In genomic region chr21:44301093-44301492, GRCh38 we compare ENCODE assay signal across 8 cellular contexts. TPM values are rescaled to one million over a fixed set of nuclear protein-coding genes. Genes with fewer than 3 reads are reported as not detected.
DNase-seq lines count a peak whose midpoint lies in the region; TF ChIP-seq lines count a peak whose summit lies in the region.

No MANE protein-coding gene starts in this region.

- peaks cover 30 to 93% (median 82%) of the 10 kb centered on the region in 6 donors for H3K4me1 ChIP-seq in spleen

- no peaks in the 10 kb centered on the region for H3K9me3 Mint-ChIP-seq in activated T-helper 1 cell treated with anti-CD3 and anti-CD28 coated beads, Interleukin-12 subunit alpha, Interleukin-12 subunit beta, Interleukin-2, Interleukin-4 antibody, amounts not matched to agents 30 ng/mL and 10 ng/mL and 1 ng/mL, durations not matched to agents 14 hours and 24 hours and 36 hours

- H3K36me3 Mint-ChIP-seq in activated T-helper 1 cell treated with anti-CD3 and anti-CD28 coated beads, Interleukin-12 subunit alpha, Interleukin-12 subunit beta, Interleukin-2, Interleukin-4 antibody, amounts not matched to agents 30 ng/mL and 10 ng/mL and 1 ng/mL, durations not matched to agents 14 hours and 24 hours and 36 hours (ENCODE audit: low read depth) = peaks cover 6% of the 10 kb centered on the region

- intact Hi-C loops in activated T-helper 1 cell treated with anti-CD3 and anti-CD28 coated beads, Interleukin-12 subunit alpha, Interleukin-12 subunit beta, Interleukin-2, Interleukin-4 antibody, amounts not matched to agents 30 ng/mL and 10 ng/mL and 1 ng/mL, durations not matched to agents 14 hours and 24 hours and 36 hours (cut with micrococcal nuclease) = no loop called here
- intact Hi-C loops in spleen (cut with DNase I; ENCODE audit: low total_unique reads) = no loop called here

- peak overlapping the region; percentile 83 for H3K4me3 Mint-ChIP-seq in activated T-helper 1 cell treated with anti-CD3 and anti-CD28 coated beads, Interleukin-12 subunit alpha, Interleukin-12 subunit beta, Interleukin-2, Interleukin-4 antibody, amounts not matched to agents 30 ng/mL and 10 ng/mL and 1 ng/mL, durations not matched to agents 14 hours and 24 hours and 36 hours

- H3K27me3 ChIP-seq in spleen (replicated peaks in 1 of 7) = peaks cover 0 to 12% (median 0%) of the 10 kb centered on the region in 7 donors

- H3K9me3 ChIP-seq in iPS-18c (ENCODE audit: control insufficient read depth, insufficient read depth, low read length) = no peaks in the 10 kb centered on the region
- H3K9me3 ChIP-seq in spleen = no peaks in the 10 kb centered on the region

- H3K27me3 Mint-ChIP-seq in activated T-helper 1 cell treated with anti-CD3 and anti-CD28 coated beads, Interleukin-12 subunit alpha, Interleukin-12 subunit beta, Interleukin-2, Interleukin-4 antibody, amounts not matched to agents 30 ng/mL and 10 ng/mL and 1 ng/mL, durations not matched to agents 14 hours and 24 hours and 36 hours (ENCODE audit: insufficient read depth) = no peaks in the 10 kb centered on the region

- TF ChIP-seq POLR2A in spleen (IDR thresholded peaks at IDR 0.05) = no peak

- H3K27ac Mint-ChIP-seq in activated T-helper 1 cell treated with anti-CD3 and anti-CD28 coated beads, Interleukin-12 subunit alpha, Interleukin-12 subunit beta, Interleukin-2, Interleukin-4 antibody, amounts not matched to agents 30 ng/mL and 10 ng/mL and 1 ng/mL, durations not matched to agents 14 hours and 24 hours and 36 hours = peak overlapping the region; percentile 71

- peaks cover 45% of the 10 kb centered on the region for H3K4me1 Mint-ChIP-seq in activated T-helper 1 cell treated with anti-CD3 and anti-CD28 coated beads, Interleukin-12 subunit alpha, Interleukin-12 subunit beta, Interleukin-2, Interleukin-4 antibody, amounts not matched to agents 30 ng/mL and 10 ng/mL and 1 ng/mL, durations not matched to agents 14 hours and 24 hours and 36 hours (ENCODE audit: low read depth)

- TF ChIP-seq CTCF in HFF-Myc (IDR thresholded peaks at IDR 0.05; ENCODE audit: low read depth, low read length, missing control alignments) (no peak), spleen (IDR thresholded peaks at IDR 0.05 in 8 of 11, conservative IDR thresholded peaks at IDR 0.05 in 3 of 11) (no peak)

- DNase-seq in HFF-Myc (ENCODE audit: extremely low read depth, low read depth) (no peak), spleen (no peak), cortex of kidney (lab: John Stamatoyannopoulos, UW) (no peak), SKM-1 treated with dmso at 0.1 percent for 144 hours (lab: John Stamatoyannopoulos, UW; ENCODE audit: unreplicated experiment) (no peak)
- DNase-seq in activated T-helper 1 cell treated with anti-CD3 and anti-CD28 coated beads, Interleukin-12 subunit alpha, Interleukin-12 subunit beta, Interleukin-2, Interleukin-4 antibody, amounts not matched to agents 30 ng/mL and 10 ng/mL and 1 ng/mL, durations not matched to agents 14 hours and 24 hours and 36 hours (ENCODE audit: low spot score) = no peak
- DNase-seq in activated CD4-positive, alpha-beta T cell treated with anti-CD3 and anti-CD28 coated beads for 4 hours = no peak
- DNase-seq in activated CD8-positive, alpha-beta memory T cell treated with anti-CD3 and anti-CD28 coated beads, Interleukin-2, amount 50 U/mL, for 48 hours = no peak

- H3K4me3 ChIP-seq in HFF-Myc (replicated peaks; ENCODE audit: low read depth, low read length) (peak overlapping the region; percentile 65), iPS-18c (ENCODE audit: insufficient read depth, low read depth, low read length) (peak overlapping the region; percentile 68), spleen (peak overlapping the region; percentile 65 to 95 (median 78))

- 58 to 76% (median 65%) methylated on average over 12 of the region's 12 CpGs for WGBS in spleen, 5 donors

- H3K27ac ChIP-seq in spleen = peak overlapping the region in 6 of 8 donors; percentile 91 to 94 (median 93)

- H3K36me3 ChIP-seq in spleen = peaks cover 0 to 4% (median 0%) of the 10 kb centered on the region in 6 donors

RNA-seq across cellular contexts. Expression of gene PFKL, which starts 1.2 kb away (rescaled TPM):
- total RNA-seq in activated T-helper 1 cell treated with anti-CD3 and anti-CD28 coated beads, Interleukin-12 subunit alpha, Interleukin-12 subunit beta, Interleukin-2, Interleukin-4 antibody, amounts not matched to agents 30 ng/mL and 10 ng/mL and 1 ng/mL, durations not matched to agents 14 hours and 24 hours and 36 hours = 132 and 139 TPM in 2 replicates
- 100 to 1,000 TPM in 5 of 7 donors, 10 to 100 TPM in 2; 88.1 to 145 (median 126) TPM for total RNA-seq in spleen
- 100 to 1,000 TPM in 1 of 3 donors, 10 to 100 TPM in 2; 65.9 to 113 (median 84.4) TPM for polyA plus RNA-seq in spleen

RNA-seq across cellular contexts. Expression of gene AIRE, which starts 15.4 kb away (rescaled TPM):
- not detected in 2 replicates for total RNA-seq in activated T-helper 1 cell treated with anti-CD3 and anti-CD28 coated beads, Interleukin-12 subunit alpha, Interleukin-12 subunit beta, Interleukin-2, Interleukin-4 antibody, amounts not matched to agents 30 ng/mL and 10 ng/mL and 1 ng/mL, durations not matched to agents 14 hours and 24 hours and 36 hours
- total RNA-seq in spleen = under 1 TPM in 2 of 7 donors, not detected in 5; 0.10 to 0.16 TPM
- polyA plus RNA-seq in spleen = under 1 TPM in 2 of 3 donors, not detected in 1; 0.08 to 0.11 TPM

RNA-seq across cellular contexts. Expression of gene CFAP410, which starts 38.1 kb away (rescaled TPM):
- total RNA-seq in activated T-helper 1 cell treated with anti-CD3 and anti-CD28 coated beads, Interleukin-12 subunit alpha, Interleukin-12 subunit beta, Interleukin-2, Interleukin-4 antibody, amounts not matched to agents 30 ng/mL and 10 ng/mL and 1 ng/mL, durations not matched to agents 14 hours and 24 hours and 36 hours = 13.3 and 17.8 TPM in 2 replicates
- total RNA-seq in spleen = 10 to 100 TPM; 26.2 to 34.3 (median 32.3) TPM
- 10 to 100 TPM; 41.5 to 79.8 (median 70.9) TPM for polyA plus RNA-seq in spleen

RNA-seq across cellular contexts. Expression of gene DNMT3L, which starts 39.4 kb away (rescaled TPM):
- not detected in 2 replicates for total RNA-seq in activated T-helper 1 cell treated with anti-CD3 and anti-CD28 coated beads, Interleukin-12 subunit alpha, Interleukin-12 subunit beta, Interleukin-2, Interleukin-4 antibody, amounts not matched to agents 30 ng/mL and 10 ng/mL and 1 ng/mL, durations not matched to agents 14 hours and 24 hours and 36 hours
- not detected for total RNA-seq in spleen
- polyA plus RNA-seq in spleen = not detected

RNA-seq across cellular contexts. Expression of gene TRPM2, which starts 52.3 kb away (rescaled TPM):
- 11.6 and 15.2 TPM in 2 replicates for total RNA-seq in activated T-helper 1 cell treated with anti-CD3 and anti-CD28 coated beads, Interleukin-12 subunit alpha, Interleukin-12 subunit beta, Interleukin-2, Interleukin-4 antibody, amounts not matched to agents 30 ng/mL and 10 ng/mL and 1 ng/mL, durations not matched to agents 14 hours and 24 hours and 36 hours
- 10 to 100 TPM; 10.4 to 35.3 (median 22.0) TPM for total RNA-seq in spleen
- polyA plus RNA-seq in spleen = 10 to 100 TPM; 20.5 to 44.1 (median 28.4) TPM
